Comparison of ENCODE assay signal across 8 cellular contexts in the genomic region with DNA sequence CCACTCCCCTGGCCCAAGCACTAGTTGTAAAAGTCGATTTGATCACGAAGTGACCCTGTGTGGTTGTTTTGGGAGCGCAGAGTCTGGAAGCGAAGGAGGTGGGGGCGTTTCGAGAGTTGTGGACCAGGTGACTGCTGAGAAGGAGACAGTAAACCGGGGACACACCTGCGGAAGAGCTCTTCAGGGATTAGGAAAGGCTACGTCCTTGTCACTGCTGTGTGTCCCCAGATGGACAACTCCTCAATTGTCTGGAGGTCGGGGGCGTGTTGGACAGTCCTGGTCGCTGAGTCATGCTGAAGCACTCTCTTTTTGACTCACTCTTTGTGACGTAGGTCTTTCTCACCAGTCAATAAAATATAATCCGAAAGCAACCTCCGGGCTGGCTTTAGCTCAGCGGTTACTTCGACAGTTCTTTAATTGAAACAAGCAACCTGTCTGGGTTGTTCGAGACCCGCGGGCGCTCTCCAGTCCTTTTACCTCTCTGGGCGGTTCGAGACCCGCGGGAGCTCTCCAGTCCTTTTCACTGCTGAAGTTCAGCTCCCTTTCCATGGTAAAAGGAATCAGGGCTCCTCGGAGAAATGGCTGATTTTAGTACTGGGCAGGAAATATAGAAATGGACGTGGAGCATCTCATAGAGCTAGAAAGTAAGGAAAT. TPM values are rescaled to one million over a fixed set of nuclear protein-coding genes. Genes with fewer than 3 reads are reported as not detected.
A peak's percentile ranks its signal among the peaks of the same experiment; 100 is the strongest.
DNase-seq lines count a peak whose midpoint lies in the region; TF ChIP-seq lines count a peak whose summit lies in the region.

No MANE protein-coding gene starts in this region.

- TF ChIP-seq RAD21 in neural cell (conservative IDR thresholded peaks at IDR 0.05) = no peak

- H3K4me2 ChIP-seq in GM23248 (ENCODE audit: unreplicated experiment) (peak overlapping the region; percentile 95), neural cell (ENCODE audit: low read length) (no peak overlapping the region)

- no peaks in the 10 kb centered on the region for H3K4me1 ChIP-seq in GM23248 (ENCODE audit: insufficient read depth)

- peak; percentile 99 for DNase-seq in DMS53 treated with DMSO at 0.1 percent for 48 hours (lab: John Stamatoyannopoulos, UW; ENCODE audit: unreplicated experiment)
- DNase-seq in GM23248 = peak; percentile 98
- peak; percentile 86 for DNase-seq in activated gamma-delta T cell treated with Interleukin-2 at 50 U/mL for 16 hours
- DNase-seq in fibroblast of villous mesenchyme (ENCODE audit: low read depth) = peak; percentile 98

- no peaks in the 10 kb centered on the region for H4K20me1 ChIP-seq in GM23248 (ENCODE audit: insufficient read depth)
- H4K20me1 ChIP-seq in neural cell (ENCODE audit: insufficient read depth) = no peaks in the 10 kb centered on the region

- H3F3A ChIP-seq in GM23248 (ENCODE audit: insufficient read depth) (peaks cover 24% of the 10 kb centered on the region), neural cell (ENCODE audit: insufficient read depth, low read length, poor library complexity, severe bottlenecking) (no peaks in the 10 kb centered on the region)

- 3 to 4% methylated on average over 26 to 27 of the region's 27 CpGs for WGBS in GM23248 (ENCODE audit: low coverage in 1 of 2, low lambda C conversion rate in 2 of 2, missing lambda C conversion rate in 2 of 2), 2 experiments

- H3K79me2 ChIP-seq in GM23248 (ENCODE audit: insufficient read depth) (no peaks in the 10 kb centered on the region), neural cell (replicated peaks; ENCODE audit: insufficient read depth, low read length) (no peaks in the 10 kb centered on the region)

- H3K36me3 Mint-ChIP-seq in stimulated activated naive CD8-positive, alpha-beta T cell treated with anti-CD3 and anti-CD28 coated beads, Interleukin-15, Interleukin-2, amounts not matched to agents 100 ng/mL and 50 ng/mL, for 24 hours (ENCODE audit: low read depth) = peaks cover 18% of the 10 kb centered on the region

- 0 out of 2 replicates have a peak, but pooled peaks have one; percentile 29 for TF ChIP-seq POLR2A in Raji (IDR thresholded peaks at IDR 0.05; ENCODE audit: insufficient read depth, low read depth, low read length)

- H3K4me1 Mint-ChIP-seq in stimulated activated naive CD8-positive, alpha-beta T cell treated with anti-CD3 and anti-CD28 coated beads, Interleukin-15, Interleukin-2, amounts not matched to agents 100 ng/mL and 50 ng/mL, for 24 hours (ENCODE audit: low read depth) = peaks cover 25% of the 10 kb centered on the region

- peak overlapping the region; percentile 85 for H3K27ac ChIP-seq in GM23248
- H3K27ac ChIP-seq in KOPT-K1 (ENCODE audit: low read depth, low read length, poor library complexity, severe bottlenecking) = peak overlapping the region; percentile 52
- H3K27ac ChIP-seq in neural cell (ENCODE audit: low read length) = no peak overlapping the region

- H3K9me3 ChIP-seq in GM23248 (ENCODE audit: low read depth) (no peaks in the 10 kb centered on the region), KOPT-K1 (ENCODE audit: insufficient read depth, low read length, poor library complexity, severe bottlenecking) (no peaks in the 10 kb centered on the region), neural cell (ENCODE audit: low read length) (no peaks in the 10 kb centered on the region)

- H3K27me3 Mint-ChIP-seq in stimulated activated naive CD8-positive, alpha-beta T cell treated with anti-CD3 and anti-CD28 coated beads, Interleukin-15, Interleukin-2, amounts not matched to agents 100 ng/mL and 50 ng/mL, for 24 hours = no peaks in the 10 kb centered on the region

- H3K4me3 Mint-ChIP-seq in stimulated activated naive CD8-positive, alpha-beta T cell treated with anti-CD3 and anti-CD28 coated beads, Interleukin-15, Interleukin-2, amounts not matched to agents 100 ng/mL and 50 ng/mL, for 24 hours = peak overlapping the region; percentile 86

- in situ Hi-C loops in GM23248 (cut with MboI) = no loop called here

- peak overlapping the region; percentile 83 for H3K27ac Mint-ChIP-seq in stimulated activated naive CD8-positive, alpha-beta T cell treated with anti-CD3 and anti-CD28 coated beads, Interleukin-15, Interleukin-2, amounts not matched to agents 100 ng/mL and 50 ng/mL, for 24 hours

- H3K36me3 ChIP-seq in GM23248 (ENCODE audit: low read depth) (peaks cover 10% of the 10 kb centered on the region; the same call in 1 of the 2 replicates), KOPT-K1 (ENCODE audit: insufficient read depth, low read length) (peaks cover 20% of the 10 kb centered on the region), neural cell (ENCODE audit: insufficient read depth, low read length) (no peaks in the 10 kb centered on the region)

- H3K9ac ChIP-seq in GM23248 (peak overlapping the region; percentile 78), neural cell (ENCODE audit: low read length) (no peak overlapping the region)

- H3K9me2 ChIP-seq in GM23248 (ENCODE audit: insufficient read depth) = no peaks in the 10 kb centered on the region
- H3K9me2 ChIP-seq in neural cell (ENCODE audit: insufficient read depth, low read length) = no peaks in the 10 kb centered on the region

- no peaks in the 10 kb centered on the region for H3K27me3 ChIP-seq in GM23248 (replicated peaks; ENCODE audit: insufficient read depth)
- H3K27me3 ChIP-seq in neural cell (ENCODE audit: insufficient read depth, low read depth, low read length) = no peaks in the 10 kb centered on the region

- no peak for TF ChIP-seq EP300 in neural cell (conservative IDR thresholded peaks at IDR 0.05; ENCODE audit: poor library complexity, severe bottlenecking)

- no peak for TF ChIP-seq CTCF in fibroblast of villous mesenchyme (IDR thresholded peaks at IDR 0.05; ENCODE audit: insufficient read depth, low read depth, low read length)
- TF ChIP-seq CTCF in neural cell (IDR thresholded peaks at IDR 0.05; ENCODE audit: poor library complexity, severe bottlenecking) = no peak

- peak overlapping the region; percentile 95 for H2AFZ ChIP-seq in GM23248
- H2AFZ ChIP-seq in neural cell (ENCODE audit: low read depth, low read length) = no peak overlapping the region

- H3K4me3 ChIP-seq in GM23248 (peak overlapping the region; percentile 88), fibroblast of villous mesenchyme (ENCODE audit: low read depth, low read length) (peak overlapping the region; percentile 88), neural cell (ENCODE audit: low read length) (peak overlapping the region; percentile 8)

- no peaks in the 10 kb centered on the region for H3K9me3 Mint-ChIP-seq in stimulated activated naive CD8-positive, alpha-beta T cell treated with anti-CD3 and anti-CD28 coated beads, Interleukin-15, Interleukin-2, amounts not matched to agents 100 ng/mL and 50 ng/mL, for 24 hours

TF ChIP-seq in neural cell, 6 proteins besides CTCF, POLR2A, EP300 and RAD21:
- TF ChIP-seq SMC3 (conservative IDR thresholded peaks at IDR 0.05; ENCODE audit: poor library complexity) (no peak), EZH2 (IDR thresholded peaks at IDR 0.05; ENCODE audit: borderline replicate concordance, insufficient read depth, low read length, poor library complexity, severe bottlenecking) (no peak)

RNA-seq across cellular contexts. Expression of gene ZMAT2, which starts 10.8 kb away (rescaled TPM):
- 43.1 TPM in 2 replicates for total RNA-seq in GM23248 (2014; rRNA removed; shearing (Covaris generic))
- polyA plus RNA-seq in GM23248 (2016; fragmentation: Nextera tagmentation; extraction: Ambion mirVana) (34.7 and 36.3 TPM in 2 replicates), neural cell (148 and 170 TPM in 2 replicates)
- total RNA-seq in fibroblast of villous mesenchyme = 35.1 and 47.1 TPM in 2 replicates
- polyA minus RNA-seq in neural cell = 58.2 and 73.2 TPM in 2 replicates

RNA-seq across cellular contexts. Expression of gene HARS2, which starts 19.8 kb away (rescaled TPM):
- 29.7 and 32.8 TPM in 2 replicates for total RNA-seq in GM23248 (2014; rRNA removed; shearing (Covaris generic))
- polyA plus RNA-seq in GM23248 (2016; fragmentation: Nextera tagmentation; extraction: Ambion mirVana) (20.7 and 23.3 TPM in 2 replicates), neural cell (93.9 and 102 TPM in 2 replicates)
- 29.6 and 32.0 TPM in 2 replicates for total RNA-seq in fibroblast of villous mesenchyme
- polyA minus RNA-seq in neural cell = 48.2 and 49.2 TPM in 2 replicates

RNA-seq across cellular contexts. Expression of gene HARS1, which starts 19.9 kb away (rescaled TPM):
- total RNA-seq in GM23248 (2014; rRNA removed; shearing (Covaris generic)) = 75.7 and 85.0 TPM in 2 replicates
- polyA plus RNA-seq in GM23248 (2016; fragmentation: Nextera tagmentation; extraction: Ambion mirVana) (92.5 and 97.6 TPM in 2 replicates), neural cell (76.3 and 80.2 TPM in 2 replicates)
- total RNA-seq in fibroblast of villous mesenchyme = 52.2 and 56.4 TPM in 2 replicates
- 67.2 and 74.6 TPM in 2 replicates for polyA minus RNA-seq in neural cell

RNA-seq across cellular contexts. Expression of gene DND1, which starts 37.6 kb away (rescaled TPM):
- total RNA-seq in GM23248 (2014; rRNA removed; shearing (Covaris generic)) = 0.22 and 0.38 TPM in 2 replicates
- polyA plus RNA-seq in GM23248 (2016; fragmentation: Nextera tagmentation; extraction: Ambion mirVana) (0.14 TPM in 1 of 2 replicates, not detected in the other), neural cell (4.2 and 4.4 TPM in 2 replicates)
- 0.32 TPM in 1 of 2 replicates, not detected in the other for total RNA-seq in fibroblast of villous mesenchyme
- polyA minus RNA-seq in neural cell = 1.2 and 2.0 TPM in 2 replicates

RNA-seq across cellular contexts. Expression of gene WDR55, which starts 46.3 kb away (rescaled TPM):
- total RNA-seq in GM23248 (2014; rRNA removed; shearing (Covaris generic)) = 17.5 and 19.6 TPM in 2 replicates
- polyA plus RNA-seq in GM23248 (2016; fragmentation: Nextera tagmentation; extraction: Ambion mirVana) (17.7 and 18.6 TPM in 2 replicates), neural cell (20.4 and 20.7 TPM in 2 replicates)
- 30.9 and 41.5 TPM in 2 replicates for total RNA-seq in fibroblast of villous mesenchyme
- 12.7 and 13.1 TPM in 2 replicates for polyA minus RNA-seq in neural cell

Comparison
In these comparisons a context has a peak if more than half of its experiments do, and no peak if none do; other contexts are left out.
1. H3K4me3 ChIP-seq: peak in every context shown above with its lines; median percentile 88 in GM23248; 88 in fibroblast of villous mesenchyme; 8 in neural cell.